Comparison of ENCODE assay signal across 10 cellular contexts in the genomic region with DNA sequence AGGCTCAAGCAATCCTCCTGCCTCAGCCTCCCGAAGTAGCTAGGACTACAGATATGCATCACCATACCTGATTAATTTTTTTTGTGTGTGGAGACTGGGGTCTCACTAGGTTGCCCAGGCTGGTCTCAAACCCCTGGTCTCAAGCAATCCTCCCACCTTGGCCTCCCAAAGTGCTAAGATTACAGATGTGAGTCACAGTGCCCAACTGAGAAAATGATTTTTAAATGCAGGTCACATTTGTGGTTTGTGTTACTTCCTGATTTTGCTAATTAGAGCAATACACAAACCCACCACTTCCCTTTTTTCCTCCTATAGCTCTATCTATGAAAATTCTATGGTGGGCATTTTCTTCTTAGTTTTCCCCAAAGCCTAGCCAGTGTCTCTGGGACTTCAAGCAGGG. TPM values are rescaled to one million over a fixed set of nuclear protein-coding genes. Genes with fewer than 3 reads are reported as not detected.
DNase-seq lines count a peak whose midpoint lies in the region; ATAC-seq and TF ChIP-seq lines count a peak whose summit lies in the region.
"Had no signal": no experiment of that assay in that cellular context is flagged by ENCODE, and none has a peak within 500 bp of the region (broad histone marks: within the 10 kb centered on the region; RNA-seq: fewer than 3 reads in every experiment).

No MANE protein-coding gene starts in this region.

- peaks cover 14 to 49% (median 23%) of the 10 kb centered on the region in 10 experiments; a peak in 19 of 20 replicates for H3K4me1 ChIP-seq in BLaER1 treated with 17β-estradiol and CSF1 and Interleukin-3, amounts not matched to agents 10 nM and 100 nM
- H3K4me1 ChIP-seq in tibial nerve, result no peaks in the 10 kb centered on the region
- H3K4me1 ChIP-seq: left lung had no signal

- ATAC-seq in GM19372 (IDR thresholded peaks at IDR 0.05; ENCODE audit: low read depth, unreplicated experiment), result peak; percentile 56
- ATAC-seq in HG03064 (IDR thresholded peaks at IDR 0.05; ENCODE audit: low read depth, unreplicated experiment), result peak; percentile 82
- ATAC-seq: left lung had no signal

- TF ChIP-seq EP300 in tibial nerve (IDR thresholded peaks at IDR 0.05), result no peak

- peaks cover 0 to 99% (median 30%) of the 10 kb centered on the region in 11 experiments; a peak in 12 of 22 replicates for H3K27me3 ChIP-seq in BLaER1 treated with 17β-estradiol and CSF1 and Interleukin-3, amounts not matched to agents 10 nM and 100 nM
- H3K27me3 ChIP-seq in tibial nerve, result no peaks in the 10 kb centered on the region

- peak overlapping the region in 10 of 11 experiments; percentile 5 to 77 (median 53); a peak in 19 of 22 replicates for H3K4me2 ChIP-seq in BLaER1 treated with 17β-estradiol and CSF1 and Interleukin-3, amounts not matched to agents 10 nM and 100 nM

- no peak overlapping the region for H3K27ac ChIP-seq in BLaER1 treated with 17β-estradiol and CSF1 and Interleukin-3, amounts not matched to agents 10 nM and 100 nM
- no peak overlapping the region for H3K27ac ChIP-seq in tibial nerve
- H3K27ac ChIP-seq: left lung had no signal

- DNase-seq in OCI-M2 (lab: John Stamatoyannopoulos, UW; ENCODE audit: unreplicated experiment) (peak; percentile 2), tibial nerve (ENCODE audit: low spot score in 2 of 2) (no peak), SHP77 (lab: John Stamatoyannopoulos, UW) (no peak), GM19240 (ENCODE audit: insufficient read length, low spot score) (no peak), GM03348 (ENCODE audit: low spot score) (no peak)
- DNase-seq: activated naive CD4-positive, alpha-beta T cell treated with anti-CD3 and anti-CD28 coated beads for 36 hours; left lung had no signal

- H3K36me3 ChIP-seq in BLaER1 treated with 17β-estradiol and CSF1 and Interleukin-3, amounts not matched to agents 10 nM and 100 nM, result no peaks in the 10 kb centered on the region
- H3K36me3 ChIP-seq in tibial nerve, result no peaks in the 10 kb centered on the region
- H3K36me3 ChIP-seq: left lung had no signal

- no peak for TF ChIP-seq POLR2A in tibial nerve (IDR thresholded peaks at IDR 0.05)

- WGBS in tibial nerve, 2 donors, result 96 to 100% methylated on average over 1 of the region's 1 CpG

- no peak overlapping the region for H3K4me3 ChIP-seq in BLaER1 treated with 17β-estradiol and CSF1 and Interleukin-3, amounts not matched to agents 10 nM and 100 nM
- H3K4me3 ChIP-seq in tibial nerve, result no peak overlapping the region
- H3K4me3 ChIP-seq: left lung had no signal

- no peak for TF ChIP-seq CTCF in tibial nerve (IDR thresholded peaks at IDR 0.05)

- H3K9me3 ChIP-seq in BLaER1 treated with 17β-estradiol and CSF1 and Interleukin-3, amounts not matched to agents 10 nM and 100 nM (replicated peaks in 1 of 11), result peaks cover 0 to 7% (median 0%) of the 10 kb centered on the region in 11 experiments; a peak in 4 of 22 replicates
- no peaks in the 10 kb centered on the region for H3K9me3 ChIP-seq in tibial nerve
- H3K9me3 ChIP-seq: left lung had no signal

- no peak overlapping the region for H3K9ac ChIP-seq in BLaER1 treated with 17β-estradiol and CSF1 and Interleukin-3, amounts not matched to agents 10 nM and 100 nM

- peaks cover 0 to 95% (median 5%) of the 10 kb centered on the region in 11 experiments; a peak in 10 of 22 replicates for H4K20me1 ChIP-seq in BLaER1 treated with 17β-estradiol and CSF1 and Interleukin-3, amounts not matched to agents 10 nM and 100 nM

RNA-seq across cellular contexts. Expression of a gene that starts 45.5 kb away (rescaled TPM):
- total RNA-seq in tibial nerve, result 10 to 100 TPM; 20.1 to 34.1 (median 31.3) TPM
